16 cellular contexts compared by ENCODE assay signal in the genomic region with DNA sequence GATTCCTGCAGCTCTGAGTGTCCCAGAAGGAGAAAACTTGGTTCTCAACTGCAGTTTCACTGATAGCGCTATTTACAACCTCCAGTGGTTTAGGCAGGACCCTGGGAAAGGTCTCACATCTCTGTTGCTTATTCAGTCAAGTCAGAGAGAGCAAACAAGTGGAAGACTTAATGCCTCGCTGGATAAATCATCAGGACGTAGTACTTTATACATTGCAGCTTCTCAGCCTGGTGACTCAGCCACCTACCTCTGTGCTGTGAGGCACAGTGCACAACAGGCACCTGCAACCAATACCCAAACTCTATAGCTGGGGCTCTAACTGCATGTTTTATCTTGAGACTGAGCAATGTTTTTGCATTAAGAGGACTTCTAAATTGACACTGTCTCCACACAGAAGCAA.
A peak's percentile ranks its signal among the peaks of the same experiment; 100 is the strongest.
DNase-seq lines count a peak whose midpoint lies in the region; ATAC-seq, FAIRE-seq and TF ChIP-seq lines count a peak whose summit lies in the region.
"Had no signal": no experiment of that assay in that cellular context is flagged by ENCODE, and none has a peak within 500 bp of the region (broad histone marks: within the 10 kb centered on the region; RNA-seq: fewer than 3 reads in every experiment).

No MANE protein-coding gene starts in this region.

- WGBS in sigmoid colon, 2 donors, result 53 to 56% methylated on average over 3 of the region's 3 CpGs
- 2% methylated on average over 3 of the region's 3 CpGs for WGBS in HepG2 (ENCODE audit: low lambda C conversion rate)

- no peak for TF ChIP-seq CTCF in sigmoid colon (IDR thresholded peaks at IDR 0.05)
- no peak for TF ChIP-seq CTCF in HepG2 (CRISPR knock-in tag; IDR thresholded peaks at IDR 0.05)

- no peak for TF ChIP-seq RAD21 in HepG2 (CRISPR knock-in tag; IDR thresholded peaks at IDR 0.05)

- CTCF ChIA-PET in activated CD4-positive, alpha-beta T cell treated with anti-CD3 and anti-CD28 coated beads for 36 hours (lab: Charles Lee), result interaction anchor here (1.0 to 2.0 kb wide), 6 partner anchors 13 to 63 kb away, joined by 3 to 8 read pairs (median 4); no protein-coding TSS in a partner anchor
- CTCF ChIA-PET in HepG2 (lab: Yijun Ruan, JAX; ENCODE audit: low intra/inter-chr PET ratio, low total read pairs), result no interaction called here

- no peaks in the 10 kb centered on the region for H3K79me2 ChIP-seq in HepG2 (ENCODE audit: insufficient read depth, low read length)

- POLR2A ChIA-PET in activated CD4-positive, alpha-beta T cell treated with anti-CD3 and anti-CD28 coated beads for 36 hours (lab: Charles Lee), result no interaction called here
- POLR2A ChIA-PET in activated naive CD8-positive, alpha-beta T cell treated with anti-CD3 and anti-CD28 coated beads, Interleukin-2, amount 10 ng/mL, durations not matched to agents 7 days and 5 days (lab: Charles Lee), result no interaction called here
- POLR2A ChIA-PET in HepG2 (lab: Yijun Ruan, JAX), result no interaction called here

- FAIRE-seq in HepG2 (lab: Jason Lieb, UNC), result no peak
- FAIRE-seq: GM12891, kidney had no signal

- intact Hi-C loops in activated CD4-positive, alpha-beta T cell treated with anti-CD3 and anti-CD28 coated beads for 36 hours (cut with DNase I, micrococcal nuclease), result loop anchor here (2.0 to 5.0 kb wide), 2 partner anchors 14 to 430 kb away; no protein-coding TSS in a partner anchor
- intact Hi-C loops in sigmoid colon (cut with DNase I) (no loop called here), HepG2 (cut with micrococcal nuclease; ENCODE audit: unreplicated experiment) (no loop called here)

- no peaks in the 10 kb centered on the region for H3K9me3 Mint-ChIP-seq in activated CD4-positive, alpha-beta T cell treated with anti-CD3 and anti-CD28 coated beads for 36 hours (ENCODE audit: low read depth)
- H3K9me3 Mint-ChIP-seq in activated naive CD8-positive, alpha-beta T cell treated with anti-CD3 and anti-CD28 coated beads, Interleukin-2, amount 10 ng/mL, durations not matched to agents 7 days and 5 days, result no peaks in the 10 kb centered on the region

- TF ChIP-seq EP300 in sigmoid colon (IDR thresholded peaks at IDR 0.05) (no peak), HepG2 (IDR thresholded peaks at IDR 0.05; ENCODE audit: low read depth in 2 of 2, low read length in 2 of 2) (no peak), HepG2 (CRISPR knock-in tag; IDR thresholded peaks at IDR 0.05; ENCODE audit: borderline replicate concordance) (no peak)

- no TSS peak for BruUV-seq in HepG2 (replicated peaks; lab: Mats Ljungman, UMichigan)

- ATAC-seq in activated CD4-positive, alpha-beta T cell treated with anti-CD3 and anti-CD28 coated beads for 36 hours, result peak; percentile 93
- ATAC-seq in T-helper 17 cell (peak; percentile 50), HepG2 (no peak), GM19328 (IDR thresholded peaks at IDR 0.05; ENCODE audit: unreplicated experiment) (no peak)
- peak; percentile 77 for ATAC-seq in activated naive CD8-positive, alpha-beta T cell treated with anti-CD3 and anti-CD28 coated beads, Interleukin-2, amount 10 ng/mL, durations not matched to agents 7 days and 5 days (ENCODE audit: low read depth)
- ATAC-seq: HCT116 had no signal

- H3K27ac Mint-ChIP-seq in activated CD4-positive, alpha-beta T cell treated with anti-CD3 and anti-CD28 coated beads for 36 hours, result peak overlapping the region; percentile 93
- peak overlapping the region; percentile 90 for H3K27ac Mint-ChIP-seq in T-helper 17 cell
- peak overlapping the region; percentile 91 for H3K27ac Mint-ChIP-seq in activated naive CD8-positive, alpha-beta T cell treated with anti-CD3 and anti-CD28 coated beads, Interleukin-2, amount 10 ng/mL, durations not matched to agents 7 days and 5 days

- TF ChIP-seq POLR2A in sigmoid colon (IDR thresholded peaks at IDR 0.05) (no peak), HepG2 (IDR thresholded peaks at IDR 0.05; ENCODE audit: insufficient read depth in 1 of 2, low read depth in 2 of 2, low read length in 2 of 2) (no peak)

- DNase-seq in activated CD4-positive, alpha-beta T cell treated with anti-CD3 and anti-CD28 coated beads for 36 hours, result peak; percentile 53
- no peak for DNase-seq in activated CD4-positive, alpha-beta T cell treated with anti-CD3 and anti-CD28 coated beads, Interleukin-2, amount 50 U/mL, for 48 hours
- DNase-seq in T-helper 17 cell (no peak), sigmoid colon (no peak), NCI-H1048 (lab: John Stamatoyannopoulos, UW) (no peak), HepG2 (ENCODE audit: low spot score) (no peak)
- no peak for DNase-seq in activated naive CD8-positive, alpha-beta T cell treated with anti-CD3 and anti-CD28 coated beads, Interleukin-2, amount 10 ng/mL, durations not matched to agents 7 days and 5 days
- DNase-seq: kidney, midbrain, NCI-H1092, NCI-H2171 treated with DMSO at 0.1 percent for 48 hours, nucleus accumbens had no signal

- no peaks in the 10 kb centered on the region for H4K20me1 ChIP-seq in HepG2 (ENCODE audit: insufficient read depth, low read length)

- H3K9ac ChIP-seq in HepG2 (ENCODE audit: insufficient read depth, low read depth, low read length), result no peak overlapping the region

- H3K9me3 ChIP-seq in T-helper 17 cell (ENCODE audit: control insufficient read depth, low read length, poor library complexity, severe bottlenecking) (no peaks in the 10 kb centered on the region), sigmoid colon (no peaks in the 10 kb centered on the region), HepG2 (ENCODE audit: low read length) (no peaks in the 10 kb centered on the region)

- no peak overlapping the region for H3K4me3 ChIP-seq in sigmoid colon
- no peak overlapping the region for H3K4me3 ChIP-seq in HepG2 (replicated peaks in 1 of 3; ENCODE audit: insufficient read depth in 1 of 3, low read depth in 2 of 3, low read length in 3 of 3)

- H3K4me2 ChIP-seq in HepG2 (ENCODE audit: low read depth, low read length), result no peak overlapping the region

- in situ Hi-C loops in HepG2 (cut with HindIII; ENCODE audit: extremely low pct_ligation_motif_present, low pct_unique_long_range_greater_than_20kb), result no loop called here

- peak overlapping the region in 3 of 4 donors; percentile 43 to 54 (median 46) for H3K27ac ChIP-seq in sigmoid colon
- no peak overlapping the region for H3K27ac ChIP-seq in HepG2 (ENCODE audit: extremely low read length, insufficient read depth, low read length)
- H3K27ac ChIP-seq: C4-2B had no signal

- H3K4me3 Mint-ChIP-seq in activated CD4-positive, alpha-beta T cell treated with anti-CD3 and anti-CD28 coated beads for 36 hours, result peak overlapping the region; percentile 63
- H3K4me3 Mint-ChIP-seq in T-helper 17 cell, result no peak overlapping the region
- H3K4me3 Mint-ChIP-seq in activated naive CD8-positive, alpha-beta T cell treated with anti-CD3 and anti-CD28 coated beads, Interleukin-2, amount 10 ng/mL, durations not matched to agents 7 days and 5 days, result peak overlapping the region; percentile 80

- H3K27me3 ChIP-seq in sigmoid colon (no peaks in the 10 kb centered on the region), HepG2 (ENCODE audit: control insufficient read depth in 1 of 2, insufficient read depth in 2 of 2, low read length in 2 of 2) (no peaks in the 10 kb centered on the region)

- no peaks in the 10 kb centered on the region for H3K27me3 Mint-ChIP-seq in activated CD4-positive, alpha-beta T cell treated with anti-CD3 and anti-CD28 coated beads for 36 hours
- H3K27me3 Mint-ChIP-seq in T-helper 17 cell, result no peaks in the 10 kb centered on the region
- no peaks in the 10 kb centered on the region for H3K27me3 Mint-ChIP-seq in activated naive CD8-positive, alpha-beta T cell treated with anti-CD3 and anti-CD28 coated beads, Interleukin-2, amount 10 ng/mL, durations not matched to agents 7 days and 5 days

- H3K4me1 ChIP-seq in sigmoid colon (peaks cover 0 to 21% (median 13%) of the 10 kb centered on the region in 4 donors), HepG2 (ENCODE audit: insufficient read depth, low read length) (no peaks in the 10 kb centered on the region)

- peaks cover 34% of the 10 kb centered on the region for H3K4me1 Mint-ChIP-seq in activated CD4-positive, alpha-beta T cell treated with anti-CD3 and anti-CD28 coated beads for 36 hours
- peaks cover 6% of the 10 kb centered on the region for H3K4me1 Mint-ChIP-seq in T-helper 17 cell
- H3K4me1 Mint-ChIP-seq in activated naive CD8-positive, alpha-beta T cell treated with anti-CD3 and anti-CD28 coated beads, Interleukin-2, amount 10 ng/mL, durations not matched to agents 7 days and 5 days, result peaks cover 28% of the 10 kb centered on the region

- H3K36me3 ChIP-seq in sigmoid colon (no peaks in the 10 kb centered on the region), HepG2 (replicated peaks in 1 of 2; ENCODE audit: control insufficient read depth in 1 of 2, insufficient read depth in 2 of 2, low read length in 2 of 2) (no peaks in the 10 kb centered on the region)

- H2AFZ ChIP-seq in HepG2 (ENCODE audit: low read length), result no peak overlapping the region

- H3K36me3 Mint-ChIP-seq in activated CD4-positive, alpha-beta T cell treated with anti-CD3 and anti-CD28 coated beads for 36 hours (ENCODE audit: low read depth), result peaks cover 2% of the 10 kb centered on the region
- peaks cover 2% of the 10 kb centered on the region for H3K36me3 Mint-ChIP-seq in T-helper 17 cell (ENCODE audit: low read depth)
- H3K36me3 Mint-ChIP-seq in activated naive CD8-positive, alpha-beta T cell treated with anti-CD3 and anti-CD28 coated beads, Interleukin-2, amount 10 ng/mL, durations not matched to agents 7 days and 5 days, result peaks cover 3% of the 10 kb centered on the region

TF ChIP-seq in HepG2, 621 proteins besides CTCF, POLR2A, EP300 and RAD21 (continues in another document):
- TF ChIP-seq ZNF317 (CRISPR knock-in tag; IDR thresholded peaks at IDR 0.05) (no peak), ZNF205 (CRISPR knock-in tag; IDR thresholded peaks at IDR 0.05) (no peak), FOXP1 (IDR thresholded peaks at IDR 0.05) (no peak), FOXP1 (CRISPR knock-in tag; IDR thresholded peaks at IDR 0.05) (no peak), ISL2 (CRISPR knock-in tag; IDR thresholded peaks at IDR 0.05) (no peak), SAP130 (CRISPR knock-in tag; IDR thresholded peaks at IDR 0.05; ENCODE audit: low read depth) (no peak), ZNF883 (CRISPR knock-in tag; IDR thresholded peaks at IDR 0.05; ENCODE audit: not compliant biosample characterization) (no peak), ZNF562 (CRISPR knock-in tag; IDR thresholded peaks at IDR 0.05; ENCODE audit: borderline replicate concordance) (no peak), ZFP82 (CRISPR knock-in tag; IDR thresholded peaks at IDR 0.05; ENCODE audit: borderline replicate concordance) (no peak)
- TF ChIP-seq, protein P1, sequence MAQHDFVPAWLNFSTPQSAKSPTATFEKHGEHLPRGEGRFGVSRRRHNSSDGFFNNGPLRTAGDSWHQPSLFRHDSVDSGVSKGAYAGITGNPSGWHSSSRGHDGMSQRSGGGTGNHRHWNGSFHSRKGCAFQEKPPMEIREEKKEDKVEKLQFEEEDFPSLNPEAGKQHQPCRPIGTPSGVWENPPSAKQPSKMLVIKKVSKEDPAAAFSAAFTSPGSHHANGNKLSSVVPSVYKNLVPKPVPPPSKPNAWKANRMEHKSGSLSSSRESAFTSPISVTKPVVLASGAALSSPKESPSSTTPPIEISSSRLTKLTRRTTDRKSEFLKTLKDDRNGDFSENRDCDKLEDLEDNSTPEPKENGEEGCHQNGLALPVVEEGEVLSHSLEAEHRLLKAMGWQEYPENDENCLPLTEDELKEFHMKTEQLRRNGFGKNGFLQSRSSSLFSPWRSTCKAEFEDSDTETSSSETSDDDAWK (CRISPR knock-in tag; IDR thresholded peaks at IDR 0.05), result no peak

Comparison
In these comparisons a context has a peak if more than half of its experiments do, and no peak if none do; other contexts are left out.
1. ATAC-seq: peak in activated CD4-positive, alpha-beta T cell treated with anti-CD3 and anti-CD28 coated beads for 36 hours (single experiment), T-helper 17 cell (single experiment) and activated naive CD8-positive, alpha-beta T cell treated with anti-CD3 and anti-CD28 coated beads, Interleukin-2, amount 10 ng/mL, durations not matched to agents 7 days and 5 days (single experiment); none in HepG2 (single experiment) and GM19328 (single experiment).
2. intact Hi-C loops: an anchor here in activated CD4-positive, alpha-beta T cell treated with anti-CD3 and anti-CD28 coated beads for 36 hours (2.0 to 5.0 kb wide); none called in sigmoid colon and HepG2.
3. Peak in every context shown above with its lines, with median percentiles within 50 percentile points of each other: H3K27ac Mint-ChIP-seq.